In the genomic region with DNA sequence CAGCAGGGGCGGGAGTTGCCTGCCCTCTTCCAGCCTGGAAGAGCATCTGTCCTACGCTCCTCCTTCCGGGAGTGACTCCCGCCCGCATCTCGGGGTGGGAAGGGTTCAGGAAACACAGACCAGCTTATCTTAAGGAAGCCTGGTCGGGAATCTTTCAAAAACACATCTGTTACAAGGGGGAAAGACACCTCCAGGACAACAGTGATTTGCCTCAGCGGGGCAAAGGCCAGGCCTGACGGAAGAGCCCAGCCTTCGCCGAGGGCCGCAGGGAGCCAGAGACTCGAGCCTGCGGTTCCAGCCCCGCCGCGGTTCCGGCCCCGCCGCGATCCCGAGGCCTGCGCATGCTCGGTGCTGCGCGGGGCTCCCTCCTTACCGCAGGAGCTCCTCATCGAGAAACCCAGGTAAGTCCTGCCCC, we compare ENCODE assay signal across 8 cellular contexts. TPM values are rescaled to one million over a fixed set of nuclear protein-coding genes. Genes with fewer than 3 reads are reported as not detected.
DNase-seq lines count a peak whose midpoint lies in the region; ATAC-seq and TF ChIP-seq lines count a peak whose summit lies in the region.

No MANE protein-coding gene starts in this region.

- H3K27me3 ChIP-seq in mononuclear cell (ENCODE audit: insufficient read depth, low read length) (no peaks in the 10 kb centered on the region), uterus (no peaks in the 10 kb centered on the region)

- intact Hi-C loops in Right ventricle myocardium inferior (cut with DNase I) (no loop called here), cardiac septum (cut with DNase I) (no loop called here), uterus (cut with DNase I; ENCODE audit: low total_unique reads) (no loop called here)

- TF ChIP-seq CTCF in cardiac fibroblast (IDR thresholded peaks at IDR 0.05; ENCODE audit: low read depth, low read length) (no peak), uterus (IDR thresholded peaks at IDR 0.05) (no peak)

- no peaks in the 10 kb centered on the region for H3K36me3 ChIP-seq in uterus

- peak; percentile 83 for ATAC-seq in Right ventricle myocardium inferior
- no peak for ATAC-seq in HG03135 (IDR thresholded peaks at IDR 0.05; ENCODE audit: unreplicated experiment)
- no peak for ATAC-seq in GM19452 (IDR thresholded peaks at IDR 0.05; ENCODE audit: unreplicated experiment)

- H3K9me3 ChIP-seq in mononuclear cell (ENCODE audit: low read depth, low read length), result no peaks in the 10 kb centered on the region
- H3K9me3 ChIP-seq in uterus, result no peaks in the 10 kb centered on the region

- no peak overlapping the region for H3K27ac ChIP-seq in uterus

- H3K4me3 ChIP-seq in cardiac fibroblast (replicated peaks in 1 of 2; ENCODE audit: low read depth in 2 of 2, low read length in 2 of 2), result peak overlapping the region in 1 of 2 donors; percentile 39
- H3K4me3 ChIP-seq in mononuclear cell (ENCODE audit: low read length), result peak overlapping the region; percentile 9
- peak overlapping the region; percentile 22 to 29 for H3K4me3 ChIP-seq in uterus

- DNase-seq in Right ventricle myocardium inferior (ENCODE audit: missing footprints) (no peak), cardiac septum (ENCODE audit: low spot score) (no peak), cardiac fibroblast (ENCODE audit: low read depth in 2 of 2) (peak; percentile 5 to 19), uterus (peak in 1 of 2 donors; percentile 26), hypothalamus (lab: John Stamatoyannopoulos, UW) (no peak)

- TF ChIP-seq POLR2A in uterus (IDR thresholded peaks at IDR 0.05), result no peak

- H3K4me1 ChIP-seq in mononuclear cell (ENCODE audit: insufficient read depth, low read length) (peaks cover 5% of the 10 kb centered on the region), uterus (no peaks in the 10 kb centered on the region)

RNA-seq across cellular contexts. Expression of a gene that starts 38.1 kb away (rescaled TPM):
- total RNA-seq in Right ventricle myocardium inferior, result 8.4 TPM
- 10.8 TPM for total RNA-seq in cardiac septum
- 91.2 TPM for total RNA-seq in mononuclear cell
- total RNA-seq in uterus, result 100 to 1,000 TPM in 2 of 4 donors, 10 to 100 TPM in 2; 34.1 to 161 (median 87.0) TPM

Comparison
In these comparisons a context has a peak if more than half of its experiments do, and no peak if none do; other contexts are left out.
1. DNase-seq: peak in cardiac fibroblast (2 of 2); none in Right ventricle myocardium inferior (single experiment), cardiac septum (single experiment) and hypothalamus (0 of 51).